8 cellular contexts compared by ENCODE assay signal in genomic region chr6:111603648-111604047, GRCh38. TPM values are rescaled to one million over a fixed set of nuclear protein-coding genes. Genes with fewer than 3 reads are reported as not detected.
DNase-seq lines count a peak whose midpoint lies in the region; ATAC-seq and TF ChIP-seq lines count a peak whose summit lies in the region.

No MANE protein-coding gene starts in this region.

- CTCF ChIA-PET in PC-3 (lab: Charles Lee) (no interaction called here), A673 (lab: Charles Lee) (no interaction called here), GM10248 (lab: Yijun Ruan, JAX) (no interaction called here)

- H3K4me1 Mint-ChIP-seq in CD4-positive, CD25-positive, alpha-beta regulatory T cell = peaks cover 24 to 76% (median 56%) of the 10 kb centered on the region in 4 donors
- peaks cover 56% of the 10 kb centered on the region for H3K4me1 Mint-ChIP-seq in neural progenitor cell

- ATAC-seq in CD4-positive, CD25-positive, alpha-beta regulatory T cell (ENCODE audit: low read depth in 2 of 2) = no peak
- no peak for ATAC-seq in PC-3

- peaks cover 4% of the 10 kb centered on the region for H3F3A ChIP-seq in PC-3 (ENCODE audit: low read length, unreplicated experiment)
- H3F3A ChIP-seq in neural progenitor cell (ENCODE audit: low read depth) = peaks cover 37% of the 10 kb centered on the region

- no TSS peak for BruUV-seq in PC-3 (replicated peaks; lab: Mats Ljungman, UMichigan)
- no TSS peak for BruUV-seq in A673 (replicated peaks; lab: Mats Ljungman, UMichigan)

- H3K4me3 ChIP-seq in CD4-positive, CD25-positive, alpha-beta regulatory T cell (ENCODE audit: low read depth, low read length) = peak overlapping the region; percentile 100
- H3K4me3 ChIP-seq in PC-3 (ENCODE audit: low read length) (peak overlapping the region; percentile 89), neural progenitor cell (no peak overlapping the region), A673 (ENCODE audit: low read depth, low read length, poor library complexity, severe bottlenecking) (no peak overlapping the region)

- H3K36me3 Mint-ChIP-seq in CD4-positive, CD25-positive, alpha-beta regulatory T cell = peaks cover 15% of the 10 kb centered on the region
- H3K36me3 Mint-ChIP-seq in neural progenitor cell = no peaks in the 10 kb centered on the region

- H3K4me2 ChIP-seq in PC-3 (ENCODE audit: low read length) (peak overlapping the region; percentile 93), neural progenitor cell (no peak overlapping the region)

- H3K79me2 ChIP-seq in PC-3 (ENCODE audit: low read length) = peaks cover 56% of the 10 kb centered on the region
- H3K79me2 ChIP-seq in neural progenitor cell (ENCODE audit: low read depth) = no peaks in the 10 kb centered on the region

- intact Hi-C loops in PC-3 (cut with micrococcal nuclease) (loop anchor here (2.0 kb wide), 2 partner anchors 13 to 345 kb away; a partner anchor contains a TSS), A673 (cut with micrococcal nuclease; ENCODE audit: unreplicated experiment) (loop anchor here (10.0 kb wide), 1 partner anchor 119 kb away; the partner anchor contains the start of gene REV3L), posterior cingulate gyrus (cut with DNase I) (no loop called here)

- H3K27ac ChIP-seq in CD4-positive, CD25-positive, alpha-beta regulatory T cell (ENCODE audit: insufficient read depth, low read length, poor library complexity, severe bottlenecking) = no peak overlapping the region
- no peak overlapping the region for H3K27ac ChIP-seq in PC-3 (ENCODE audit: low read length)
- no peak overlapping the region for H3K27ac ChIP-seq in neural progenitor cell
- no peak overlapping the region for H3K27ac ChIP-seq in A673 (ENCODE audit: low read depth, low read length, poor library complexity, severe bottlenecking)

- POLR2A ChIA-PET in PC-3 (lab: Charles Lee; ENCODE audit: unreplicated experiment) (no interaction called here), A673 (lab: Charles Lee; ENCODE audit: low non-redundant PET) (interaction anchor here (0.9 kb wide), 1 partner anchor 118 kb away, joined by 3 read pairs; no protein-coding TSS in a partner anchor), GM10248 (lab: Yijun Ruan, JAX) (no interaction called here)

- H3K4me1 ChIP-seq in CD4-positive, CD25-positive, alpha-beta regulatory T cell (ENCODE audit: control insufficient read depth, insufficient read depth, low read length, poor library complexity, severe bottlenecking) = peaks cover 42% of the 10 kb centered on the region
- H3K4me1 ChIP-seq in PC-3 (ENCODE audit: insufficient read depth, low read length) = peaks cover 37% of the 10 kb centered on the region
- peaks cover 36% of the 10 kb centered on the region for H3K4me1 ChIP-seq in neural progenitor cell
- H3K4me1 ChIP-seq in A673 (ENCODE audit: insufficient read depth, low read length, poor library complexity, severe bottlenecking) = peaks cover 41% of the 10 kb centered on the region

- no peaks in the 10 kb centered on the region for H3K27me3 ChIP-seq in CD4-positive, CD25-positive, alpha-beta regulatory T cell (ENCODE audit: control insufficient read depth, insufficient read depth, low read length)
- H3K27me3 ChIP-seq in PC-3 (ENCODE audit: low read length) = no peaks in the 10 kb centered on the region
- H3K27me3 ChIP-seq in neural progenitor cell = peaks cover 10% of the 10 kb centered on the region
- no peaks in the 10 kb centered on the region for H3K27me3 ChIP-seq in A673 (replicated peaks; ENCODE audit: insufficient read depth, low read depth, low read length, poor library complexity)

- H3K4me3 Mint-ChIP-seq in CD4-positive, CD25-positive, alpha-beta regulatory T cell = peak overlapping the region; percentile 91 to 97 (median 94)
- peak overlapping the region; percentile 3 for H3K4me3 Mint-ChIP-seq in neural progenitor cell

- DNase-seq in CD4-positive, CD25-positive, alpha-beta regulatory T cell = no peak
- no peak for DNase-seq in PC-3
- peak; percentile 25 for DNase-seq in dermis blood vessel endothelial cell
- DNase-seq in neural progenitor cell (ENCODE audit: low spot score) = no peak
- DNase-seq in A673 (ENCODE audit: low spot score) = no peak
- no peak for DNase-seq in posterior cingulate gyrus
- DNase-seq in stimulated activated CD4-positive, alpha-beta T cell treated with anti-CD3 and anti-CD28 coated beads, Interleukin-2, amount 100 ng/mL, for 48 hours = no peak
- DNase-seq in GM10248 (ENCODE audit: extremely low spot score) = no peak

- no peaks in the 10 kb centered on the region for H3K9me3 ChIP-seq in CD4-positive, CD25-positive, alpha-beta regulatory T cell (ENCODE audit: control insufficient read depth in 2 of 2, low read length in 2 of 2)
- no peaks in the 10 kb centered on the region for H3K9me3 ChIP-seq in PC-3 (ENCODE audit: low read length)
- no peaks in the 10 kb centered on the region for H3K9me3 ChIP-seq in neural progenitor cell (ENCODE audit: low read depth)
- no peaks in the 10 kb centered on the region for H3K9me3 ChIP-seq in A673 (ENCODE audit: low read depth, low read length, poor library complexity, severe bottlenecking)

- H3K36me3 ChIP-seq in CD4-positive, CD25-positive, alpha-beta regulatory T cell (ENCODE audit: control insufficient read depth, insufficient read depth, low read length) = no peaks in the 10 kb centered on the region
- H3K36me3 ChIP-seq in PC-3 (ENCODE audit: low read depth, low read length) (no peaks in the 10 kb centered on the region), neural progenitor cell (no peaks in the 10 kb centered on the region), A673 (ENCODE audit: insufficient read depth, low read length, poor library complexity, severe bottlenecking) (no peaks in the 10 kb centered on the region)

- H3K9me2 ChIP-seq in PC-3 (replicated peaks; ENCODE audit: low read length) = no peaks in the 10 kb centered on the region

- H2AFZ ChIP-seq in PC-3 (ENCODE audit: low read length) (no peak overlapping the region), neural progenitor cell (replicated peaks) (no peak overlapping the region)

- H3K27me3 Mint-ChIP-seq in CD4-positive, CD25-positive, alpha-beta regulatory T cell = no peaks in the 10 kb centered on the region
- peaks cover 6% of the 10 kb centered on the region for H3K27me3 Mint-ChIP-seq in neural progenitor cell (ENCODE audit: insufficient read depth, low read depth)

- H3K27ac Mint-ChIP-seq in CD4-positive, CD25-positive, alpha-beta regulatory T cell = peak overlapping the region; percentile 1 to 99 (median 68)
- no peak overlapping the region for H3K27ac Mint-ChIP-seq in neural progenitor cell

- no peaks in the 10 kb centered on the region for H3K9me3 Mint-ChIP-seq in CD4-positive, CD25-positive, alpha-beta regulatory T cell
- no peaks in the 10 kb centered on the region for H3K9me3 Mint-ChIP-seq in neural progenitor cell

- no peak overlapping the region for H3K9ac ChIP-seq in PC-3 (ENCODE audit: low read length)
- H3K9ac ChIP-seq in neural progenitor cell = no peak overlapping the region

- H4K20me1 ChIP-seq in PC-3 (ENCODE audit: low read length) = no peaks in the 10 kb centered on the region
- H4K20me1 ChIP-seq in neural progenitor cell (ENCODE audit: low read depth) = no peaks in the 10 kb centered on the region

- no peak for TF ChIP-seq CTCF in PC-3 (conservative IDR thresholded peaks at IDR 0.05; ENCODE audit: low read depth, low read length)
- TF ChIP-seq CTCF in neural progenitor cell (IDR thresholded peaks at IDR 0.05) = no peak
- TF ChIP-seq CTCF in A673 (conservative IDR thresholded peaks at IDR 0.05; ENCODE audit: low read depth, low read length) = no peak
- TF ChIP-seq CTCF in GM10248 (IDR thresholded peaks at IDR 0.05; ENCODE audit: control extremely low read depth, extremely low read depth, low read depth, missing control alignments) = no peak

RNA-seq across cellular contexts. Expression of gene TRAF3IP2, which starts 2.0 kb away (rescaled TPM):
- total RNA-seq in CD4-positive, CD25-positive, alpha-beta regulatory T cell = 28.7 TPM
- polyA plus RNA-seq in CD4-positive, CD25-positive, alpha-beta regulatory T cell = 10 to 100 TPM; 20.7 to 30.1 (median 25.2) TPM
- total RNA-seq in PC-3 (2014; rRNA removed) = 26.1 and 37.7 TPM in 2 replicates
- total RNA-seq in dermis blood vessel endothelial cell = 16.5 and 17.3 TPM in 2 replicates
- total RNA-seq in neural progenitor cell (ENCODE audit: low replicate concordance) = 0.59 and 0.60 TPM in 2 replicates
- 7.8 and 9.8 TPM in 2 replicates for total RNA-seq in A673 (2021)

Comparison
In these comparisons a context has a peak if more than half of its experiments do, and no peak if none do; other contexts are left out.
1. H3K4me3 ChIP-seq: peak in CD4-positive, CD25-positive, alpha-beta regulatory T cell (single experiment) and PC-3 (single experiment); none in neural progenitor cell (single experiment) and A673 (single experiment).